27 cellular contexts compared by ENCODE assay signal in genomic region chr7:17622443-17622842, GRCh38.
"Had no signal": no experiment of that assay in that cellular context is flagged by ENCODE, and none has a peak within 500 bp of the region (broad histone marks: within the 10 kb centered on the region; RNA-seq: fewer than 3 reads in every experiment).

No MANE protein-coding gene starts in this region.

- H3K4me1 Mint-ChIP-seq: activated CD4-positive, alpha-beta memory T cell treated with anti-CD3 and anti-CD28 coated beads, Interleukin-2, amount 10 ng/mL, durations not matched to agents 7 days and 5 days; activated CD4-positive, alpha-beta T cell treated with anti-CD3 and anti-CD28 coated beads for 36 hours; activated naive CD4-positive, alpha-beta T cell treated with anti-CD3 and anti-CD28 coated beads, Interleukin-2, amount 10 ng/mL, durations not matched to agents 7 days and 5 days; activated naive CD8-positive, alpha-beta T cell treated with anti-CD3 and anti-CD28 coated beads for 36 hours had no signal

- H3K4me1 ChIP-seq: breast epithelium, colonic mucosa had no signal

- H3K9me3 ChIP-seq: breast epithelium, colonic mucosa, MG63 had no signal

- H3K4me3 Mint-ChIP-seq: activated CD4-positive, alpha-beta memory T cell treated with anti-CD3 and anti-CD28 coated beads, Interleukin-2, amount 10 ng/mL, durations not matched to agents 7 days and 5 days; activated CD4-positive, alpha-beta T cell treated with anti-CD3 and anti-CD28 coated beads for 36 hours; activated naive CD4-positive, alpha-beta T cell treated with anti-CD3 and anti-CD28 coated beads, Interleukin-2, amount 10 ng/mL, durations not matched to agents 7 days and 5 days; activated naive CD8-positive, alpha-beta T cell treated with anti-CD3 and anti-CD28 coated beads for 36 hours; activated T-cell treated with anti-CD3 and anti-CD28 coated beads, Interleukin-2, amount 50 U/mL, for 72 hours had no signal

- DNase-seq: activated CD4-positive, alpha-beta memory T cell treated with anti-CD3 and anti-CD28 coated beads, Interleukin-2, amount 10 ng/mL, durations not matched to agents 7 days and 5 days; activated CD4-positive, alpha-beta T cell treated with anti-CD3 and anti-CD28 coated beads for 36 hours; activated CD4-positive, alpha-beta T cell treated with anti-CD3 and anti-CD28 coated beads, Interleukin-2, amount 50 U/mL, for 1 hour; activated CD8-positive, alpha-beta memory T cell treated with anti-CD3 and anti-CD28 coated beads, Interleukin-2, amount 50 U/mL, for 4 hours; activated gamma-delta T cell treated with Interleukin-2 at 50 U/mL for 16 hours; activated naive CD4-positive, alpha-beta T cell treated with anti-CD3 and anti-CD28 coated beads, Interleukin-2, amount 10 ng/mL, durations not matched to agents 7 days and 5 days; activated naive CD8-positive, alpha-beta T cell treated with anti-CD3 and anti-CD28 coated beads for 36 hours; activated T-cell treated with anti-CD3 and anti-CD28 coated beads, Interleukin-2, amount 50 U/mL, for 72 hours; caudate nucleus; colonic mucosa; MG63; NCI-H1092 treated with DMSO at 0.1 percent for 48 hours; NCI-H1417 treated with DMSO at 0.1 percent for 48 hours; NCI-H1694; NCI-H2029; NCI-H2107; NCI-H2171 treated with DMSO at 0.1 percent for 48 hours; NCI-H226; NCI-H526; NCI-H82; RPMI8226; T-helper 1 cell; WERI-Rb-1 had no signal

- H3K36me3 Mint-ChIP-seq: activated naive CD4-positive, alpha-beta T cell treated with anti-CD3 and anti-CD28 coated beads, Interleukin-2, amount 10 ng/mL, durations not matched to agents 7 days and 5 days; activated naive CD8-positive, alpha-beta T cell treated with anti-CD3 and anti-CD28 coated beads for 36 hours had no signal

- H3K4me3 ChIP-seq: breast epithelium, colonic mucosa, MG63, SK-N-MC had no signal

- H3K27me3 ChIP-seq: breast epithelium, colonic mucosa, MG63 had no signal

- H3K36me3 ChIP-seq: breast epithelium, colonic mucosa, MG63, WERI-Rb-1 had no signal

- H3K27ac Mint-ChIP-seq: activated CD4-positive, alpha-beta memory T cell treated with anti-CD3 and anti-CD28 coated beads, Interleukin-2, amount 10 ng/mL, durations not matched to agents 7 days and 5 days; activated CD4-positive, alpha-beta T cell treated with anti-CD3 and anti-CD28 coated beads for 36 hours; activated naive CD4-positive, alpha-beta T cell treated with anti-CD3 and anti-CD28 coated beads, Interleukin-2, amount 10 ng/mL, durations not matched to agents 7 days and 5 days; activated naive CD8-positive, alpha-beta T cell treated with anti-CD3 and anti-CD28 coated beads for 36 hours; activated T-cell treated with anti-CD3 and anti-CD28 coated beads, Interleukin-2, amount 50 U/mL, for 72 hours; activated T-helper 2 cell treated with anti-CD3 and anti-CD28 coated beads, Interferon-gamma antibody, Interleukin-2, Interleukin-4, amounts not matched to agents 10 μg/mL and 5 μg/mL and 100 μg/mL, durations not matched to agents 14 hours and 24 hours and 36 hours had no signal

- H3K27me3 Mint-ChIP-seq: activated CD4-positive, alpha-beta memory T cell treated with anti-CD3 and anti-CD28 coated beads, Interleukin-2, amount 10 ng/mL, durations not matched to agents 7 days and 5 days; activated naive CD4-positive, alpha-beta T cell treated with anti-CD3 and anti-CD28 coated beads, Interleukin-2, amount 10 ng/mL, durations not matched to agents 7 days and 5 days; activated naive CD8-positive, alpha-beta T cell treated with anti-CD3 and anti-CD28 coated beads for 36 hours had no signal

- ATAC-seq: activated CD4-positive, alpha-beta T cell treated with anti-CD3 and anti-CD28 coated beads for 36 hours; activated T-cell treated with anti-CD3 and anti-CD28 coated beads, Interleukin-2, amount 50 U/mL, for 72 hours; Right ventricle myocardium inferior had no signal

- H3K9me3 Mint-ChIP-seq: activated CD4-positive, alpha-beta memory T cell treated with anti-CD3 and anti-CD28 coated beads, Interleukin-2, amount 10 ng/mL, durations not matched to agents 7 days and 5 days; activated naive CD4-positive, alpha-beta T cell treated with anti-CD3 and anti-CD28 coated beads, Interleukin-2, amount 10 ng/mL, durations not matched to agents 7 days and 5 days; activated T-cell treated with anti-CD3 and anti-CD28 coated beads, Interleukin-2, amount 50 U/mL, for 72 hours; activated T-helper 2 cell treated with anti-CD3 and anti-CD28 coated beads, Interferon-gamma antibody, Interleukin-2, Interleukin-4, amounts not matched to agents 10 μg/mL and 5 μg/mL and 100 μg/mL, durations not matched to agents 14 hours and 24 hours and 36 hours had no signal
